ENCODE assay signal across 1 cellular context in the genomic region with DNA sequence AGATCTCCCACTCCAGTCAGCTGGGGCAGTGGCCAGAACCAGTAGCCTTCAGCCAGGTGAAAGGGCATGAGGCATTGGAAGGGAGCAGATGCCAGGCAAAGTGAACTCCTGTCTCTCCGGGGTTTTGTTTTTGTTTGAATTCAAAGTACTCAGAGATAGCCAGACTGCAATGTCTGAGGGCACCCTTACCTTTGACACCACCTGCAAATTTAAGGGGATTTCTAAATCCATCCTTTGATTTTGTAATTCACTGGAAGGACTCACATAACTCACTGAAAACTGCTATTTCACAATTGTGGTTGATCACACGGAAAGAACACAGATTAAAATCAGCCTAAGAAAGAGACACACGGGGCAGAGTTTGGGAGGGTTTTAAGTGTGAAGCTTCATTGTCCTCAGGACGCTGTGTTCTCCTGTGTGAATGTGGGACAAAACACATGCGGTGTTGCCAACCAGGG. TPM values are rescaled to one million over a fixed set of nuclear protein-coding genes. Genes with fewer than 3 reads are reported as not detected.
"Had no signal": no experiment of that assay in that cellular context is flagged by ENCODE, and none has a peak within 500 bp of the region (broad histone marks: within the 10 kb centered on the region; RNA-seq: fewer than 3 reads in every experiment).

No MANE protein-coding gene starts in this region.

RNA-seq across cellular contexts. Expression of a gene that starts 10.3 kb away (rescaled TPM):
- total RNA-seq: smooth muscle cell had no signal
